Comparison of ENCODE assay signal across 26 cellular contexts in the genomic region with DNA sequence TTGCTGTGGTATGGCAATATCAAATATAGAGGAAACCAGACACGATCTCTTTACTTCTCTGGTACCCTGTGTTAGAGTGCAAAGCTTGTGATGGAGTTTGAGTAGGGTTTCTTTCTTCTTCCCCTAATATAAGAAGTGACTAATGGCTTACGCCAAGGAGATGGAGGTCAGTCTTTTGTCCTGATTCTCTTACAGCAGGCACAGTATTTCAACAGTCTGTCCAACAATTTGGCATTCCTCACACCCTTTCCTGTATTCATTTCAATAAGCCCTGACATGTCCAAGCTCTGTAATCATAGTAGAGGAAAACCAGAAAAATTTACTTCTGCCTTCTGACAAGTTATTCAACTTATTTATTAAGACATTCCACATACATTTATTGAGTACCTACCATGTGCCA.
DNase-seq lines count a peak whose midpoint lies in the region; ATAC-seq, FAIRE-seq and TF ChIP-seq lines count a peak whose summit lies in the region.
"Had no signal": no experiment of that assay in that cellular context is flagged by ENCODE, and none has a peak within 500 bp of the region (broad histone marks: within the 10 kb centered on the region; RNA-seq: fewer than 3 reads in every experiment).

No MANE protein-coding gene starts in this region.

- H3K4me1 ChIP-seq in RWPE2 (ENCODE audit: insufficient read depth, poor library complexity, severe bottlenecking) (peaks cover 13% of the 10 kb centered on the region), keratinocyte (ENCODE audit: control insufficient read depth, extremely low read depth, insufficient read depth, low read length) (peaks cover 7% of the 10 kb centered on the region), right lobe of liver (no peaks in the 10 kb centered on the region)
- H3K4me1 ChIP-seq: A549; BE2C; BLaER1 treated with 17β-estradiol and CSF1 and Interleukin-3, amounts not matched to agents 10 nM and 100 nM had no signal

- no peaks in the 10 kb centered on the region for H3K36me3 ChIP-seq in RWPE2 (ENCODE audit: low read depth)
- no peaks in the 10 kb centered on the region for H3K36me3 ChIP-seq in keratinocyte (ENCODE audit: control insufficient read depth in 2 of 2, extremely low read depth in 1 of 2, insufficient read depth in 2 of 2, low read length in 2 of 2)
- no peaks in the 10 kb centered on the region for H3K36me3 ChIP-seq in right lobe of liver
- H3K36me3 ChIP-seq: BE2C; BLaER1 treated with 17β-estradiol and CSF1 and Interleukin-3, amounts not matched to agents 10 nM and 100 nM had no signal

- peak overlapping the region; percentile 26 for H2AFZ ChIP-seq in keratinocyte (ENCODE audit: control insufficient read depth, low read length)
- H2AFZ ChIP-seq: GM23338 had no signal

- peak overlapping the region; percentile 32 for H3K4me2 ChIP-seq in keratinocyte (ENCODE audit: control insufficient read depth, extremely low read depth, insufficient read depth, low read depth, low read length)
- H3K4me2 ChIP-seq: A549; BLaER1 treated with 17β-estradiol and CSF1 and Interleukin-3, amounts not matched to agents 10 nM and 100 nM; GM23338 had no signal

- H3K27me3 ChIP-seq in RWPE2 (ENCODE audit: insufficient read depth, poor library complexity, severe bottlenecking) (no peaks in the 10 kb centered on the region), keratinocyte (ENCODE audit: control insufficient read depth, extremely low read depth, insufficient read depth, low read length) (no peaks in the 10 kb centered on the region), right lobe of liver (no peaks in the 10 kb centered on the region)
- H3K27me3 ChIP-seq: BE2C; BLaER1 treated with 17β-estradiol and CSF1 and Interleukin-3, amounts not matched to agents 10 nM and 100 nM had no signal

- peak; percentile 96 for ATAC-seq in RWPE2 (ENCODE audit: low read depth)
- ATAC-seq in right lobe of liver, result no peak
- no peak for ATAC-seq in activated naive CD4-positive, alpha-beta T cell treated with anti-CD3 and anti-CD28 coated beads, Interleukin-2, amount 50 U/mL, for 72 hours
- ATAC-seq: A549, GM12878, GM23338, HCT116 had no signal

- peak overlapping the region; percentile 69 for H3K27ac ChIP-seq in RWPE2 (ENCODE audit: poor library complexity, severe bottlenecking)
- H3K27ac ChIP-seq in keratinocyte (ENCODE audit: control insufficient read depth, insufficient read depth, low read length), result no peak overlapping the region
- H3K27ac ChIP-seq in right lobe of liver, result no peak overlapping the region
- H3K27ac ChIP-seq: A549; BLaER1 treated with 17β-estradiol and CSF1 and Interleukin-3, amounts not matched to agents 10 nM and 100 nM had no signal

- no peak for TF ChIP-seq POLR2A in right lobe of liver (IDR thresholded peaks at IDR 0.05)

- FAIRE-seq in keratinocyte (lab: Jason Lieb, UNC), result no peak
- FAIRE-seq: A549, D721Med, GM12878, GM19239 had no signal

- H3K79me2 ChIP-seq in keratinocyte (ENCODE audit: control insufficient read depth, insufficient read depth, low read length), result no peaks in the 10 kb centered on the region

- H3K9ac ChIP-seq in keratinocyte (ENCODE audit: control insufficient read depth, extremely low read depth, insufficient read depth, low read length), result no peak overlapping the region
- H3K9ac ChIP-seq: BLaER1 treated with 17β-estradiol and CSF1 and Interleukin-3, amounts not matched to agents 10 nM and 100 nM had no signal

- peaks cover 10 to 14% of the 10 kb centered on the region in 2 donors for H3K9me3 Mint-ChIP-seq in activated naive CD4-positive, alpha-beta T cell treated with anti-CD3 and anti-CD28 coated beads, Interleukin-2, amount 50 U/mL, for 72 hours

- no peak overlapping the region for H3K4me3 ChIP-seq in RWPE2 (ENCODE audit: severe bottlenecking)
- H3K4me3 ChIP-seq in epithelial cell of esophagus (ENCODE audit: low read length), result no peak overlapping the region
- H3K4me3 ChIP-seq in keratinocyte (ENCODE audit: control insufficient read depth in 2 of 3, extremely low read depth in 1 of 3, insufficient read depth in 2 of 3, low read depth in 1 of 3, low read length in 3 of 3), result no peak overlapping the region
- no peak overlapping the region for H3K4me3 ChIP-seq in right lobe of liver
- H3K4me3 ChIP-seq: A549; BLaER1 treated with 17β-estradiol and CSF1 and Interleukin-3, amounts not matched to agents 10 nM and 100 nM; GM12878; GM23338 had no signal

- peaks cover 0 to 5% of the 10 kb centered on the region in 2 donors for H3K36me3 Mint-ChIP-seq in activated naive CD4-positive, alpha-beta T cell treated with anti-CD3 and anti-CD28 coated beads, Interleukin-2, amount 50 U/mL, for 72 hours
- H3K36me3 Mint-ChIP-seq: CD14-positive monocyte; CD8-positive, alpha-beta memory T cell had no signal

- intact Hi-C loops in right lobe of liver (cut with DNase I), result no loop called here

- H4K20me1 ChIP-seq in keratinocyte (ENCODE audit: control insufficient read depth, extremely low read depth, insufficient read depth, low read length), result no peaks in the 10 kb centered on the region
- H4K20me1 ChIP-seq: BLaER1 treated with 17β-estradiol and CSF1 and Interleukin-3, amounts not matched to agents 10 nM and 100 nM had no signal

- dilution Hi-C loops in keratinocyte (cut with MboI; ENCODE audit: extremely low pct_ligation_motif_present, low sequenced_read_pairs), result no loop called here

- H3K9me3 ChIP-seq in RWPE2 (ENCODE audit: severe bottlenecking) (no peaks in the 10 kb centered on the region), keratinocyte (ENCODE audit: control insufficient read depth, low read depth, low read length) (no peaks in the 10 kb centered on the region), right lobe of liver (no peaks in the 10 kb centered on the region)
- H3K9me3 ChIP-seq: A549, BE2C had no signal

- H3K9me1 ChIP-seq in keratinocyte (ENCODE audit: control insufficient read depth, extremely low read depth, insufficient read depth, low read length), result no peaks in the 10 kb centered on the region

- TF ChIP-seq CTCF in RWPE2 (IDR thresholded peaks at IDR 0.05; ENCODE audit: poor library complexity, severe bottlenecking) (no peak), epithelial cell of esophagus (IDR thresholded peaks at IDR 0.05; ENCODE audit: insufficient read depth, low read depth, low read length, missing control alignments) (no peak), keratinocyte (optimal IDR thresholded peaks at IDR 0.05 in 1 of 3, IDR thresholded peaks at IDR 0.05 in 1 of 3, conservative IDR thresholded peaks at IDR 0.05 in 1 of 3; ENCODE audit: extremely low read depth in 1 of 3, insufficient read depth in 2 of 3, low read length in 3 of 3) (no peak), right lobe of liver (IDR thresholded peaks at IDR 0.05) (no peak)

- no peak overlapping the region for H3K27ac Mint-ChIP-seq in activated naive CD4-positive, alpha-beta T cell treated with anti-CD3 and anti-CD28 coated beads, Interleukin-2, amount 50 U/mL, for 72 hours
- H3K27ac Mint-ChIP-seq: CD14-positive monocyte; CD4-positive, alpha-beta T cell; CD8-positive, alpha-beta memory T cell; GM23338; H9 had no signal

- DNase-seq in HPDE6-E6E7 (ENCODE audit: extremely low spot score), result peak; percentile 56
- no peak for DNase-seq in RWPE2 (ENCODE audit: low spot score)
- peak; percentile 90 for DNase-seq in epithelial cell of esophagus (ENCODE audit: low read depth)
- no peak for DNase-seq in keratinocyte (ENCODE audit: low read depth, low spot score)
- DNase-seq in right lobe of liver, result no peak
- DNase-seq in stimulated activated CD4-positive, alpha-beta T cell treated with anti-CD3 and anti-CD28 coated beads, Interleukin-2, amount 100 ng/mL, for 48 hours, result no peak
- no peak for DNase-seq in activated naive CD4-positive, alpha-beta T cell treated with anti-CD3 and anti-CD28 coated beads, Interleukin-2, amount 50 U/mL, for 72 hours (ENCODE audit: low spot score in 2 of 2)
- DNase-seq: 8988T; ACHN; AML-193; BE2C; CD4-positive, alpha-beta T cell; CD8-positive, alpha-beta memory T cell; DMS 273 treated with DMSO at 0.1 percent for 48 hours; DMS79; EL; GDM1; H9 had no signal

- 71% methylated on average over 2 of the region's 2 CpGs for WGBS in right lobe of liver (ENCODE audit: insufficient coverage, low coverage, low lambda C conversion rate, missing lambda C conversion rate)

Comparison
In these comparisons a context has a peak if more than half of its experiments do, and no peak if none do; other contexts are left out.
1. DNase-seq: peak in HPDE6-E6E7 (single experiment) and epithelial cell of esophagus (single experiment); none in RWPE2 (single experiment), keratinocyte (single experiment), right lobe of liver (0 of 3), stimulated activated CD4-positive, alpha-beta T cell treated with anti-CD3 and anti-CD28 coated beads, Interleukin-2, amount 100 ng/mL, for 48 hours (0 of 2) and activated naive CD4-positive, alpha-beta T cell treated with anti-CD3 and anti-CD28 coated beads, Interleukin-2, amount 50 U/mL, for 72 hours (0 of 2).